Comparison of ENCODE assay signal across 12 cellular contexts in the genomic region with DNA sequence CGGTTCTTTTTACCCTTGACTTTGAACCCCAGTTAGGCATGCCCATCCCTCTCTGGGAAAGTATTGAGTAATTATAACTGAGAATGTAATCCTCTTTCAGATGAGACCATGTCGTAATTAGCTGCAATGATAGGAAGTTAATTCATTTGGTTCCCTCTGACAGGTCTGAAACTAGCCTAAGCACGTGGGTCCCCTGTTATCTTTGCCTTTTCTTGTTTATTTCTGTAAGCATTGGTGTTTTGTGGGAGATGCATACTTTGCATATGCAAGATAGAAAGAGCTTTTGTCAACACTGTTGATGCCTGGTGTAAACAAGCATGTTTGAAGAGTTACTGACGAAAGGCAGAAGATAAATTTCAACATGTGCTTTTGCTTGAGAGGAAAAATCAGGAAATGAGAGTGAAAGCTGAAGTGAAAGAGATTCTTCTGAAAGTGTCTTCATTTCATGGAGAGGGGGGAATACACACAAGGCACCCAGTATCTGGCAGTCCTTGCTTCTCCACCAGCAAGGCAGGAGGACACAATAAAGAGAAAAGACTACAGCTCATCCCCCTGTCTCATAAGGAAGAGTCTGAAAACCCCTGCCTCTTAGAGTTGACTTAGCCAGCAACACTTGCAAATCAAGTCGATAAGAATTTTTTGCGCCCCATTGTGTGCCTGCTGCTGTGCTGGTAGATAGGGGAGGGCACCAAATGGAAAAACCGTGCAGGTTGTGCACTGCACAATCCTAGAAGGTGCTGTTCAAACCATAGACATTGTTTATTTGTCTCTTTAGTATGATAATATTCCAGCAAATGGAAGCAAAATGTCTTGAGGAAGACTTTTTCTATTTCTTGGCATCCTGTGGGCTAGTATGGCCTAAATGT.
DNase-seq lines count a peak whose midpoint lies in the region; ATAC-seq and TF ChIP-seq lines count a peak whose summit lies in the region.
"Had no signal": no experiment of that assay in that cellular context is flagged by ENCODE, and none has a peak within 500 bp of the region (broad histone marks: within the 10 kb centered on the region; RNA-seq: fewer than 3 reads in every experiment).

No MANE protein-coding gene starts in this region.

- CTCF ChIA-PET in activated B cell treated with CpG ODN at 0.5 μM for 24 hours (lab: Charles Lee), result interaction anchor here (0.6 to 0.7 kb wide), 2 partner anchors 47 to 281 kb away, joined by 3 to 4 read pairs; no protein-coding TSS in a partner anchor

- H3K27ac Mint-ChIP-seq in activated B cell treated with CpG ODN at 0.5 μM for 24 hours, result peak overlapping the region; percentile 77

- no peaks in the 10 kb centered on the region for H3K27me3 Mint-ChIP-seq in activated B cell treated with CpG ODN at 0.5 μM for 24 hours

- TF ChIP-seq CTCF in AG10803 (conservative IDR thresholded peaks at IDR 0.05; ENCODE audit: low read length) (no peak), activated B cell treated with CpG ODN at 0.5 μM for 24 hours (IDR thresholded peaks at IDR 0.05) (no peak)

- intact Hi-C loops in activated B cell treated with CpG ODN at 0.5 μM for 24 hours (cut with micrococcal nuclease), result loop anchor here (1.0 to 5.0 kb wide), 3 partner anchors 36 to 276 kb away; no protein-coding TSS in a partner anchor

- no peaks in the 10 kb centered on the region for H3K9me3 Mint-ChIP-seq in activated B cell treated with CpG ODN at 0.5 μM for 24 hours

- peaks cover 32% of the 10 kb centered on the region for H3K4me1 Mint-ChIP-seq in activated B cell treated with CpG ODN at 0.5 μM for 24 hours

- ATAC-seq in GM19397 (IDR thresholded peaks at IDR 0.05; ENCODE audit: unreplicated experiment) (peak; percentile 72), HG03108 (IDR thresholded peaks at IDR 0.05; ENCODE audit: unreplicated experiment) (peak; percentile 52), activated B cell treated with CpG ODN at 0.5 μM for 24 hours (ENCODE audit: low read depth) (peak; percentile 85)

- POLR2A ChIA-PET in activated B cell treated with CpG ODN at 0.5 μM for 24 hours (lab: Charles Lee), result interaction anchor here (0.7 to 1.0 kb wide), 5 partner anchors 9 to 443 kb away, joined by 3 to 5 read pairs (median 4); a partner anchor contains a TSS

- DNase-seq in AG10803 (ENCODE audit: low read depth) (peak; percentile 12), activated B cell treated with CpG ODN at 0.5 μM for 24 hours (no peak), NCI-H774 (lab: John Stamatoyannopoulos, UW) (no peak), NCI-H2081 treated with DMSO at 0.1 percent for 48 hours (lab: John Stamatoyannopoulos, UW) (no peak), NK-92 (lab: John Stamatoyannopoulos, UW; ENCODE audit: unreplicated experiment) (no peak), LoVo (ENCODE audit: low spot score) (no peak)
- DNase-seq: ACHN, dorsolateral prefrontal cortex, mammary epithelial cell, NCI-H446 had no signal

- peak overlapping the region; percentile 29 for H3K4me3 Mint-ChIP-seq in activated B cell treated with CpG ODN at 0.5 μM for 24 hours

- no peaks in the 10 kb centered on the region for H3K36me3 Mint-ChIP-seq in activated B cell treated with CpG ODN at 0.5 μM for 24 hours (ENCODE audit: low read depth)

- H3K4me3 ChIP-seq in AG10803 (ENCODE audit: low read length), result no peak overlapping the region
- H3K4me3 ChIP-seq: dorsolateral prefrontal cortex had no signal
